8 cellular contexts compared by ENCODE assay signal in genomic region chr2:240232961-240233890, GRCh38.
DNase-seq lines count a peak whose midpoint lies in the region; ATAC-seq and TF ChIP-seq lines count a peak whose summit lies in the region.

No MANE protein-coding gene starts in this region.

- peaks cover 21% of the 10 kb centered on the region for H3K4me1 ChIP-seq in ACC112 (ENCODE audit: control insufficient read depth, insufficient read depth, low read length, unreplicated experiment)
- H3K4me1 ChIP-seq in NT2/D1 (ENCODE audit: insufficient read depth, insufficient read length) = peaks cover 25% of the 10 kb centered on the region

- ATAC-seq in GM19023 (IDR thresholded peaks at IDR 0.05; ENCODE audit: unreplicated experiment) = no peak

- no peak overlapping the region for H3K27ac ChIP-seq in ACC112 (ENCODE audit: low read depth, low read length)

- H3K9ac ChIP-seq in NT2/D1 (ENCODE audit: insufficient read length, low read depth) = peak overlapping the region; percentile 65

- peak; percentile 98 for DNase-seq in H7
- DNase-seq in NT2/D1 (ENCODE audit: low read depth, low spot score) = peak; percentile 72
- DNase-seq in activated T-cell treated with anti-CD3 and anti-CD28 coated beads for 4 hours = peak; percentile 50
- DNase-seq in erythroblast (lab: John Stamatoyannopoulos, UW) = peak; percentile 67 to 74
- DNase-seq in midbrain (lab: John Stamatoyannopoulos, UW) = peak; percentile 77
- DNase-seq in stimulated activated CD8-positive, alpha-beta memory T cell treated with anti-CD3 and anti-CD28 coated beads, Interleukin-2, amount 100 ng/mL, for 1 hour (ENCODE audit: low read depth in 2 of 2) = peak; percentile 29 to 52

- H3K79me2 ChIP-seq in ACC112 (ENCODE audit: control insufficient read depth, insufficient read depth, low read length, unreplicated experiment) = no peaks in the 10 kb centered on the region

- H3K9me3 ChIP-seq in NT2/D1 (ENCODE audit: insufficient read depth, low read length) = peaks cover 18% of the 10 kb centered on the region

- H3K27me3 ChIP-seq in ACC112 (ENCODE audit: insufficient read depth, low read length) (no peaks in the 10 kb centered on the region), H7 (ENCODE audit: control insufficient read depth, insufficient read depth, low read length) (no peaks in the 10 kb centered on the region), NT2/D1 (ENCODE audit: insufficient read depth, insufficient read length) (peaks cover 13% of the 10 kb centered on the region)

- H3K36me3 ChIP-seq in ACC112 (ENCODE audit: insufficient read depth, low read length) = no peaks in the 10 kb centered on the region
- H3K36me3 ChIP-seq in H7 (replicated peaks; ENCODE audit: control insufficient read depth, insufficient read depth, low read length) = no peaks in the 10 kb centered on the region
- H3K36me3 ChIP-seq in NT2/D1 (ENCODE audit: insufficient read depth, insufficient read length, low read length) = no peaks in the 10 kb centered on the region

- no peak for TF ChIP-seq POLR2A in erythroblast (IDR thresholded peaks at IDR 0.05; ENCODE audit: low read length)

- H2AFZ ChIP-seq in ACC112 (ENCODE audit: low read length, unreplicated experiment) = no peak overlapping the region

- H3K4me3 ChIP-seq in ACC112 (ENCODE audit: low read depth, low read length) = peak overlapping the region; percentile 65
- H3K4me3 ChIP-seq in H7 (ENCODE audit: insufficient read depth, low read depth, low read length) = peak overlapping the region; percentile 58
- H3K4me3 ChIP-seq in NT2/D1 (ENCODE audit: insufficient read length, low read depth) = peak overlapping the region; percentile 48

Comparison
In these comparisons a context has a peak if more than half of its experiments do, and no peak if none do; other contexts are left out.
1. DNase-seq: peak in every context shown above with its lines; median percentile 98 in H7; 77 in midbrain; 72 in NT2/D1; 70 in erythroblast; 50 in activated T-cell treated with anti-CD3 and anti-CD28 coated beads for 4 hours; 40 in stimulated activated CD8-positive, alpha-beta memory T cell treated with anti-CD3 and anti-CD28 coated beads, Interleukin-2, amount 100 ng/mL, for 1 hour.